In genomic region chr10:73167557-73168485, GRCh38 we compare ENCODE assay signal across 8 cellular contexts. TPM values are rescaled to one million over a fixed set of nuclear protein-coding genes. Genes with fewer than 3 reads are reported as not detected.
A peak's percentile ranks its signal among the peaks of the same experiment; 100 is the strongest.
DNase-seq lines count a peak whose midpoint lies in the region; ATAC-seq and TF ChIP-seq lines count a peak whose summit lies in the region.

Gene ECD, minus strand, starts transcription at chr10:73168008. Its CDS starts 4,071 bp downstream, at chr10:73163937.
Gene FAM149B1, plus strand, starts transcription at chr10:73168119. Its CDS starts 221 bp downstream, at chr10:73168340.

- TF ChIP-seq POLR2A in Raji (IDR thresholded peaks at IDR 0.05; ENCODE audit: insufficient read depth, low read depth, low read length): peak; percentile 89

- H3K4me1 Mint-ChIP-seq in natural killer cell: peaks cover 38 to 41% of the 10 kb centered on the region in 2 donors

- H3K27ac Mint-ChIP-seq in natural killer cell: peak within 1 kb of the TSS; percentile 100

- no peaks in the 10 kb centered on the region for H3K9me3 Mint-ChIP-seq in natural killer cell

- no peaks in the 10 kb centered on the region for H3K36me3 Mint-ChIP-seq in natural killer cell

- peak; percentile 89 to 97 (median 92) for ATAC-seq in natural killer cell

- no peaks in the 10 kb centered on the region for H3K27me3 Mint-ChIP-seq in natural killer cell (ENCODE audit: low read depth in 2 of 2)

- H3K4me3 ChIP-seq in LNCaP clone FGC (ENCODE audit: low read depth, low read length): peak within 1 kb of the TSS; percentile 77

- peak; percentile 7; the same call in 1 of the 2 replicates for TF ChIP-seq CTCF in LNCaP clone FGC (IDR thresholded peaks at IDR 0.05; ENCODE audit: control insufficient read depth, extremely low read depth, insufficient read depth)
- peak; percentile 22 for TF ChIP-seq CTCF in natural killer cell (IDR thresholded peaks at IDR 0.05)

- peak within 1 kb of the TSS; percentile 100 for H3K4me3 Mint-ChIP-seq in natural killer cell

- peak; percentile 96 for DNase-seq in EL
- peak; percentile 68 for DNase-seq in GOT3 (lab: John Stamatoyannopoulos, UW)
- peak; percentile 81 for DNase-seq in LNCaP clone FGC (ENCODE audit: low read depth)
- DNase-seq in activated T-helper 9 cell treated with anti-CD3 and anti-CD28 coated beads, Interleukin-2, amount 50 U/mL, for 16 hours (ENCODE audit: low read depth): peak; percentile 88
- DNase-seq in fibroblast of peridontal ligament (ENCODE audit: extremely low read depth): peak; percentile 94
- peak; percentile 93 for DNase-seq in natural killer cell
- DNase-seq in stimulated activated naive CD4-positive, alpha-beta T cell treated with Interleukin-2 at 50 U/mL for 16 hours (lab: John Stamatoyannopoulos, UW): peak; percentile 92

- intact Hi-C loops in natural killer cell (cut with micrococcal nuclease): loop anchor here (2.0 to 5.0 kb wide), 2 partner anchors 71 to 79 kb away; partner anchors contain the start of genes DNAJC9 and P4HA1

RNA-seq across cellular contexts. Expression of gene ECD, which starts in this region (rescaled TPM):
- 10 to 100 TPM; 48.4 to 53.6 (median 52.1) TPM for total RNA-seq in natural killer cell

RNA-seq across cellular contexts. Expression of gene FAM149B1, which starts in this region (rescaled TPM):
- total RNA-seq in natural killer cell: 10 to 100 TPM; 12.7 to 17.6 (median 12.8) TPM

Comparison
In these comparisons a context has a peak if more than half of its experiments do, and no peak if none do; other contexts are left out.
1. Peak in every context shown above with its lines: DNase-seq, ATAC-seq and H3K4me3 ChIP-seq.